Comparison of ENCODE assay signal across 9 cellular contexts in the genomic region with DNA sequence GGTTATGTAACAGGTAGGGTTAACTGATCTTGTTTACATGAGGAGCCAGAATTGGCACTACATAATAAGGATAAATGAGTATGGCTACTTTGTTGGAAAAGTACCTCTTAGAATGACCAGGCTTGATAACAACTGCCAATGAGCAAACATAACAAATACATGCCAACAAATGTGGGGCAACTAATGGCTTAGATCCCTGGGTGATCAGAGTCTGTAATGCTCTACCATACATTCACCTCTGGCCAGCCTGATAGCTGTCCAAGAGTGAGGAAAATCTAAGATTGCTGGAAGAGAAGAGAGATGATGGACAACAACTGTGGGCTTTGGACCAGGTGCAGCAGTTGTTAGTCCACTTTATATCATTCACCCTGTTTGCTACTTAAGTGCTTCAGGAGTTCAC.
"Had no signal": no experiment of that assay in that cellular context is flagged by ENCODE, and none has a peak within 500 bp of the region (broad histone marks: within the 10 kb centered on the region; RNA-seq: fewer than 3 reads in every experiment).

No MANE protein-coding gene starts in this region.

- H3K4me3 ChIP-seq: GM23248, HAP-1 had no signal

- FAIRE-seq: HTR-8/SVneo had no signal

- H3K4me1 ChIP-seq: HAP-1 had no signal

- H3K9me3 ChIP-seq: HAP-1 had no signal

- H2AFZ ChIP-seq: GM23248 had no signal

- H3K4me2 ChIP-seq: KMS-11 had no signal

- H3K9ac ChIP-seq: GM23248, KMS-11 had no signal

- ATAC-seq: HCT116 had no signal

- DNase-seq: GM23248, GOT3, H7, HFFc6, KBM-7 had no signal

- H3K27ac ChIP-seq: GM23248, KMS-11 had no signal

- H3K36me3 ChIP-seq: HAP-1 had no signal
